1 cellular context compared by ENCODE assay signal in the genomic region with DNA sequence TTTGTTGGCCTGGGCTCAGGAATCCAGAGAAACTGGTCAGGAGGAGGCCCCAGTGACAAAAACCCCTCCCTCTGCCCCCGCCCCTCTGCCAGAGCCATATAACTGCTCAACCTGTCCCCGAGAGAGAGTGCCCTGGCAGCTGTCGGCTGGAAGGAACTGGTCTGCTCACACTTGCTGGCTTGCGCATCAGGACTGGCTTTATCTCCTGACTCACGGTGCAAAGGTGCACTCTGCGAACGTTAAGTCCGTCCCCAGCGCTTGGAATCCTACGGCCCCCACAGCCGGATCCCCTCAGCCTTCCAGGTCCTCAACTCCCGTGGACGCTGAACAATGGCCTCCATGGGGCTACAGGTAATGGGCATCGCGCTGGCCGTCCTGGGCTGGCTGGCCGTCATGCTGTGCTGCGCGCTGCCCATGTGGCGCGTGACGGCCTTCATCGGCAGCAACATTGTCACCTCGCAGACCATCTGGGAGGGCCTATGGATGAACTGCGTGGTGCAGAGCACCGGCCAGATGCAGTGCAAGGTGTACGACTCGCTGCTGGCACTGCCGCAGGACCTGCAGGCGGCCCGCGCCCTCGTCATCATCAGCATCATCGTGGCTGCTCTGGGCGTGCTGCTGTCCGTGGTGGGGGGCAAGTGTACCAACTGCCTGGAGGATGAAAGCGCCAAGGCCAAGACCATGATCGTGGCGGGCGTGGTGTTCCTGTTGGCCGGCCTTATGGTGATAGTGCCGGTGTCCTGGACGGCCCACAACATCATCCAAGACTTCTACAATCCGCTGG.
A peak's percentile ranks its signal among the peaks of the same experiment; 100 is the strongest.
TF ChIP-seq lines count a peak whose summit lies in the region.

A gene with protein sequence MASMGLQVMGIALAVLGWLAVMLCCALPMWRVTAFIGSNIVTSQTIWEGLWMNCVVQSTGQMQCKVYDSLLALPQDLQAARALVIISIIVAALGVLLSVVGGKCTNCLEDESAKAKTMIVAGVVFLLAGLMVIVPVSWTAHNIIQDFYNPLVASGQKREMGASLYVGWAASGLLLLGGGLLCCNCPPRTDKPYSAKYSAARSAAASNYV (plus strand): TSS at position 125 of the 784 bp plus-strand sequence. CDS start 206 bp downstream, at position 331.

TF ChIP-seq in GM12878, 131 proteins besides CTCF, POLR2A, EP300 and RAD21:
- TF ChIP-seq, protein P1, sequence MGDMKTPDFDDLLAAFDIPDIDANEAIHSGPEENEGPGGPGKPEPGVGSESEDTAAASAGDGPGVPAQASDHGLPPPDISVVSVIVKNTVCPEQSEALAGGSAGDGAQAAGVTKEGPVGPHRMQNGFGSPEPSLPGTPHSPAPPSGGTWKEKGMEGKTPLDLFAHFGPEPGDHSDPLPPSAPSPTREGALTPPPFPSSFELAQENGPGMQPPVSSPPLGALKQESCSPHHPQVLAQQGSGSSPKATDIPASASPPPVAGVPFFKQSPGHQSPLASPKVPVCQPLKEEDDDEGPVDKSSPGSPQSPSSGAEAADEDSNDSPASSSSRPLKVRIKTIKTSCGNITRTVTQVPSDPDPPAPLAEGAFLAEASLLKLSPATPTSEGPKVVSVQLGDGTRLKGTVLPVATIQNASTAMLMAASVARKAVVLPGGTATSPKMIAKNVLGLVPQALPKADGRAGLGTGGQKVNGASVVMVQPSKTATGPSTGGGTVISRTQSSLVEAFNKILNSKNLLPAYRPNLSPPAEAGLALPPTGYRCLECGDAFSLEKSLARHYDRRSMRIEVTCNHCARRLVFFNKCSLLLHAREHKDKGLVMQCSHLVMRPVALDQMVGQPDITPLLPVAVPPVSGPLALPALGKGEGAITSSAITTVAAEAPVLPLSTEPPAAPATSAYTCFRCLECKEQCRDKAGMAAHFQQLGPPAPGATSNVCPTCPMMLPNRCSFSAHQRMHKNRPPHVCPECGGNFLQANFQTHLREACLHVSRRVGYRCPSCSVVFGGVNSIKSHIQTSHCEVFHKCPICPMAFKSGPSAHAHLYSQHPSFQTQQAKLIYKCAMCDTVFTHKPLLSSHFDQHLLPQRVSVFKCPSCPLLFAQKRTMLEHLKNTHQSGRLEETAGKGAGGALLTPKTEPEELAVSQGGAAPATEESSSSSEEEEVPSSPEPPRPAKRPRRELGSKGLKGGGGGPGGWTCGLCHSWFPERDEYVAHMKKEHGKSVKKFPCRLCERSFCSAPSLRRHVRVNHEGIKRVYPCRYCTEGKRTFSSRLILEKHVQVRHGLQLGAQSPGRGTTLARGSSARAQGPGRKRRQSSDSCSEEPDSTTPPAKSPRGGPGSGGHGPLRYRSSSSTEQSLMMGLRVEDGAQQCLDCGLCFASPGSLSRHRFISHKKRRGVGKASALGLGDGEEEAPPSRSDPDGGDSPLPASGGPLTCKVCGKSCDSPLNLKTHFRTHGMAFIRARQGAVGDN (IDR thresholded peaks at IDR 0.05) = no peak
- TF ChIP-seq KLF5 (IDR thresholded peaks at IDR 0.05; ENCODE audit: partially characterized antibody) = no peak
- no peak for TF ChIP-seq ESRRA (IDR thresholded peaks at IDR 0.05; ENCODE audit: low read length)
- no peak for TF ChIP-seq FOXM1 (IDR thresholded peaks at IDR 0.05; ENCODE audit: low read depth, low read length)
- TF ChIP-seq, protein P2, sequence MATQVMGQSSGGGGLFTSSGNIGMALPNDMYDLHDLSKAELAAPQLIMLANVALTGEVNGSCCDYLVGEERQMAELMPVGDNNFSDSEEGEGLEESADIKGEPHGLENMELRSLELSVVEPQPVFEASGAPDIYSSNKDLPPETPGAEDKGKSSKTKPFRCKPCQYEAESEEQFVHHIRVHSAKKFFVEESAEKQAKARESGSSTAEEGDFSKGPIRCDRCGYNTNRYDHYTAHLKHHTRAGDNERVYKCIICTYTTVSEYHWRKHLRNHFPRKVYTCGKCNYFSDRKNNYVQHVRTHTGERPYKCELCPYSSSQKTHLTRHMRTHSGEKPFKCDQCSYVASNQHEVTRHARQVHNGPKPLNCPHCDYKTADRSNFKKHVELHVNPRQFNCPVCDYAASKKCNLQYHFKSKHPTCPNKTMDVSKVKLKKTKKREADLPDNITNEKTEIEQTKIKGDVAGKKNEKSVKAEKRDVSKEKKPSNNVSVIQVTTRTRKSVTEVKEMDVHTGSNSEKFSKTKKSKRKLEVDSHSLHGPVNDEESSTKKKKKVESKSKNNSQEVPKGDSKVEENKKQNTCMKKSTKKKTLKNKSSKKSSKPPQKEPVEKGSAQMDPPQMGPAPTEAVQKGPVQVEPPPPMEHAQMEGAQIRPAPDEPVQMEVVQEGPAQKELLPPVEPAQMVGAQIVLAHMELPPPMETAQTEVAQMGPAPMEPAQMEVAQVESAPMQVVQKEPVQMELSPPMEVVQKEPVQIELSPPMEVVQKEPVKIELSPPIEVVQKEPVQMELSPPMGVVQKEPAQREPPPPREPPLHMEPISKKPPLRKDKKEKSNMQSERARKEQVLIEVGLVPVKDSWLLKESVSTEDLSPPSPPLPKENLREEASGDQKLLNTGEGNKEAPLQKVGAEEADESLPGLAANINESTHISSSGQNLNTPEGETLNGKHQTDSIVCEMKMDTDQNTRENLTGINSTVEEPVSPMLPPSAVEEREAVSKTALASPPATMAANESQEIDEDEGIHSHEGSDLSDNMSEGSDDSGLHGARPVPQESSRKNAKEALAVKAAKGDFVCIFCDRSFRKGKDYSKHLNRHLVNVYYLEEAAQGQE (IDR thresholded peaks at IDR 0.05; ENCODE audit: low read depth, low read length) = no peak
- TF ChIP-seq CREB1 (IDR thresholded peaks at IDR 0.05; ENCODE audit: low read depth) = no peak
- TF ChIP-seq TCF7 (IDR thresholded peaks at IDR 0.05; ENCODE audit: borderline replicate concordance) = no peak
- TF ChIP-seq ZNF384 (IDR thresholded peaks at IDR 0.05; ENCODE audit: borderline replicate concordance, low read depth, low read length) = no peak
- TF ChIP-seq TCF12 (IDR thresholded peaks at IDR 0.05; ENCODE audit: low read depth, low read length) = peak; percentile 47; the same call in 1 of the 2 replicates
